Comparison of ENCODE assay signal across 20 cellular contexts in genomic region chr4:56843421-56843899, GRCh38. TPM values are rescaled to one million over a fixed set of nuclear protein-coding genes. Genes with fewer than 3 reads are reported as not detected.
DNase-seq lines count a peak whose midpoint lies in the region; ATAC-seq, FAIRE-seq and TF ChIP-seq lines count a peak whose summit lies in the region.
"Had no signal": no experiment of that assay in that cellular context is flagged by ENCODE, and none has a peak within 500 bp of the region (broad histone marks: within the 10 kb centered on the region; RNA-seq: fewer than 3 reads in every experiment).

No MANE protein-coding gene starts in this region.

- peaks cover 56% of the 10 kb centered on the region for H3K27me3 ChIP-seq in H9 (ENCODE audit: insufficient read depth, low read length)
- H3K27me3 ChIP-seq in K562 (ENCODE audit: control insufficient read depth in 2 of 2, insufficient read depth in 2 of 2, low read length in 2 of 2), result peaks cover 3 to 33% of the 10 kb centered on the region in 2 experiments
- no peaks in the 10 kb centered on the region for H3K27me3 ChIP-seq in dorsolateral prefrontal cortex

- H3K9me1 ChIP-seq in K562 (ENCODE audit: control insufficient read depth, insufficient read depth, low read length), result no peaks in the 10 kb centered on the region

- H2AK5ac ChIP-seq in H9 (ENCODE audit: insufficient read length, low read length), result no peak overlapping the region

- H4K5ac ChIP-seq in H9 (ENCODE audit: insufficient read length, low read depth, low read length), result no peak overlapping the region

- intact Hi-C loops in K562 (cut with micrococcal nuclease) (loop anchor here (10.0 kb wide), 1 partner anchor 111 kb away; no protein-coding TSS in a partner anchor), dorsolateral prefrontal cortex (cut with DNase I) (no loop called here)

- H2BK20ac ChIP-seq in H9 (ENCODE audit: low read depth, low read length, poor library complexity, severe bottlenecking), result no peak overlapping the region

- H2BK12ac ChIP-seq in H9 (ENCODE audit: insufficient read length, low read depth, low read length), result no peak overlapping the region

- no CpG with 5 or more reads among the region's 13 CpGs for WGBS in H9 (ENCODE audit: extremely low coverage, insufficient read length, low lambda C conversion rate)
- WGBS in K562 (ENCODE audit: insufficient coverage, low coverage, missing lambda C conversion rate), result 53% methylated on average over 13 of the region's 13 CpGs

- TF ChIP-seq RAD21 in K562 (CRISPR knock-in tag; conservative IDR thresholded peaks at IDR 0.05 in 1 of 2, IDR thresholded peaks at IDR 0.05 in 1 of 2), result no peak

- no peak overlapping the region for H3K4me3 ChIP-seq in K562
- H3K4me3 ChIP-seq in dorsolateral prefrontal cortex, result no peak overlapping the region

- H3K4me3 Mint-ChIP-seq in H9, result no peak overlapping the region
- H3K4me3 Mint-ChIP-seq in activated naive CD8-positive, alpha-beta T cell treated with anti-CD3 and anti-CD28 coated beads for 36 hours, result no peak overlapping the region
- H3K4me3 Mint-ChIP-seq: activated B cell treated with CpG ODN at 0.5 μM for 24 hours; activated CD8-positive, alpha-beta T cell treated with anti-CD3 and anti-CD28 coated beads for 36 hours; activated T-cell treated with anti-CD3 and anti-CD28 coated beads, Interleukin-2, amount 50 U/mL, for 72 hours had no signal

- no TSS peak for BruUV-seq in K562 (replicated peaks; lab: Mats Ljungman, UMichigan)

- CTCF ChIA-PET in K562 (lab: Yijun Ruan, JAX; ENCODE audit: low intra/inter-chr PET ratio), result no interaction called here

- H3T11ph ChIP-seq in H9 (ENCODE audit: low read length), result no peak overlapping the region

- H4K20me1 ChIP-seq in H9 (ENCODE audit: control insufficient read depth, insufficient read depth, insufficient read length) (no peaks in the 10 kb centered on the region), K562 (replicated peaks; ENCODE audit: control insufficient read depth, insufficient read depth, low read length) (no peaks in the 10 kb centered on the region)

- no peak overlapping the region for H3K9ac ChIP-seq in H9 (ENCODE audit: extremely low read depth, insufficient read length, low read length)
- no peak overlapping the region for H3K9ac ChIP-seq in K562 (ENCODE audit: insufficient read depth in 1 of 2, low read depth in 2 of 2, low read length in 2 of 2)

- no peaks in the 10 kb centered on the region for H3K79me2 ChIP-seq in H9 (ENCODE audit: insufficient read depth, low read length)
- H3K79me2 ChIP-seq in K562 (ENCODE audit: control insufficient read depth, insufficient read depth, low read length), result no peaks in the 10 kb centered on the region

- FAIRE-seq in K562 (lab: Jason Lieb, UNC), result peak; percentile 32

- TF ChIP-seq CTCF in H9 (conservative IDR thresholded peaks at IDR 0.05) (peak; percentile 45; the same call in 1 of the 3 replicates), K562 (IDR thresholded peaks at IDR 0.05 in 2 of 3, conservative IDR thresholded peaks at IDR 0.05 in 1 of 3; ENCODE audit: insufficient read depth in 2 of 3, low read depth in 1 of 3, low read length in 3 of 3) (peak; percentile 7 to 17 (median 12); a peak in 1 of 6 replicates), dorsolateral prefrontal cortex (IDR thresholded peaks at IDR 0.05 in 54 of 56, conservative IDR thresholded peaks at IDR 0.05 in 2 of 56; ENCODE audit: low read depth in 1 of 56, partially characterized antibody in 56 of 56) (no peak)

- H3K9me3 ChIP-seq in H9 (ENCODE audit: control insufficient read depth, low read depth, low read length), result no peaks in the 10 kb centered on the region
- no peaks in the 10 kb centered on the region for H3K9me3 ChIP-seq in K562 (replicated peaks; ENCODE audit: control insufficient read depth, insufficient read depth, low read depth, low read length)

- in situ Hi-C loops in K562 (cut with MboI), result no loop called here

- no peak for TF ChIP-seq POLR2A in K562 (conservative IDR thresholded peaks at IDR 0.05)

- no peaks in the 10 kb centered on the region for H3K36me3 Mint-ChIP-seq in H9 (ENCODE audit: insufficient read depth in 1 of 3, low read depth in 3 of 3)
- no peaks in the 10 kb centered on the region for H3K36me3 Mint-ChIP-seq in activated naive CD8-positive, alpha-beta T cell treated with anti-CD3 and anti-CD28 coated beads for 36 hours

- no peak overlapping the region for H3K56ac ChIP-seq in H9 (ENCODE audit: insufficient read length, low read depth, low read length)

- H3K27ac Mint-ChIP-seq in H9, result peak overlapping the region in 1 of 3 experiments; percentile 65; a peak in 1 of 7 replicates
- no peak overlapping the region for H3K27ac Mint-ChIP-seq in activated naive CD8-positive, alpha-beta T cell treated with anti-CD3 and anti-CD28 coated beads for 36 hours
- H3K27ac Mint-ChIP-seq: activated B cell treated with CpG ODN at 0.5 μM for 24 hours; activated CD8-positive, alpha-beta T cell treated with anti-CD3 and anti-CD28 coated beads for 36 hours; activated T-cell treated with anti-CD3 and anti-CD28 coated beads, Interleukin-2, amount 50 U/mL, for 72 hours had no signal

- no peak overlapping the region for H3K14ac ChIP-seq in H9 (ENCODE audit: insufficient read depth, low read length)

- TF ChIP-seq EP300 in K562 (IDR thresholded peaks at IDR 0.05; ENCODE audit: low read length), result no peak

- no peak overlapping the region for H2BK120ac ChIP-seq in H9 (ENCODE audit: low read depth, low read length, poor library complexity, severe bottlenecking)

- no peak overlapping the region for H3K23ac ChIP-seq in H9 (ENCODE audit: insufficient read length, low read depth, low read length)

- H3K4me1 ChIP-seq in H9 (ENCODE audit: insufficient read depth, low read length) (no peaks in the 10 kb centered on the region; the same call in 1 of the 2 replicates), K562 (replicated peaks in 1 of 2; ENCODE audit: control insufficient read depth in 2 of 2, insufficient read depth in 2 of 2, low read length in 2 of 2) (no peaks in the 10 kb centered on the region)

- H4K91ac ChIP-seq in H9 (ENCODE audit: insufficient read length, low read depth, low read length), result no peak overlapping the region

- H3K36me3 ChIP-seq in K562 (ENCODE audit: control insufficient read depth, insufficient read depth, low read length), result no peaks in the 10 kb centered on the region

- H3K4ac ChIP-seq in H9 (ENCODE audit: low read depth, low read length), result no peak overlapping the region

- H3K27ac ChIP-seq in H9 (ENCODE audit: insufficient read length, low read depth, low read length) (no peak overlapping the region), K562 (ENCODE audit: extremely low read depth, low read depth, low read length) (no peak overlapping the region), dorsolateral prefrontal cortex (no peak overlapping the region)

- H2BK5ac ChIP-seq in H9 (ENCODE audit: insufficient read length, low read length), result no peak overlapping the region

- no peak overlapping the region for H2BK15ac ChIP-seq in H9 (ENCODE audit: low read depth, low read length)

- H3K9me3 Mint-ChIP-seq in H9, result 0 out of 5 replicates have a peak, but pooled peaks cover 0 to 3% of the 10 kb centered on the region in 2 experiments
- H3K9me3 Mint-ChIP-seq in activated naive CD8-positive, alpha-beta T cell treated with anti-CD3 and anti-CD28 coated beads for 36 hours, result no peaks in the 10 kb centered on the region
- H3K9me3 Mint-ChIP-seq: activated B cell treated with CpG ODN at 0.5 μM for 24 hours; activated CD8-positive, alpha-beta T cell treated with anti-CD3 and anti-CD28 coated beads for 36 hours; activated T-cell treated with anti-CD3 and anti-CD28 coated beads, Interleukin-2, amount 50 U/mL, for 72 hours had no signal

- ATAC-seq in K562, result peak; percentile 77
- ATAC-seq: activated CD8-positive, alpha-beta T cell treated with anti-CD3 and anti-CD28 coated beads for 36 hours; activated T-cell treated with anti-CD3 and anti-CD28 coated beads, Interleukin-2, amount 50 U/mL, for 72 hours; left lobe of liver had no signal

- H3K18ac ChIP-seq in H9 (ENCODE audit: insufficient read length, low read depth, low read length), result no peak overlapping the region

- no peak overlapping the region for H2AFZ ChIP-seq in H9 (ENCODE audit: low read length)
- H2AFZ ChIP-seq in K562 (ENCODE audit: low read depth, low read length), result no peak overlapping the region

- peaks cover 36 to 44% of the 10 kb centered on the region in 2 experiments for H3K4me1 Mint-ChIP-seq in H9
- no peaks in the 10 kb centered on the region for H3K4me1 Mint-ChIP-seq in activated naive CD8-positive, alpha-beta T cell treated with anti-CD3 and anti-CD28 coated beads for 36 hours
- H3K4me1 Mint-ChIP-seq: activated B cell treated with CpG ODN at 0.5 μM for 24 hours had no signal

- H4K8ac ChIP-seq in H9 (replicated peaks; ENCODE audit: insufficient read length, low read depth, low read length), result no peak overlapping the region

- peak; percentile 59 for DNase-seq in H9
- peak in 2 of 4 experiments; percentile 9 to 36 for DNase-seq in K562 (ENCODE audit: extremely low read depth in 1 of 4, low spot score in 3 of 4)
- peak; percentile 48 for DNase-seq in iPS-NIHi11 (ENCODE audit: low spot score)
- peak; percentile 41 for DNase-seq in renal cortical epithelial cell (ENCODE audit: low read depth)
- no peak for DNase-seq in nucleus accumbens (lab: John Stamatoyannopoulos, UW)
- no peak for DNase-seq in NCI-H526 treated with DMSO at 0.1 percent for 48 hours (lab: John Stamatoyannopoulos, UW)
- no peak for DNase-seq in dorsolateral prefrontal cortex
- DNase-seq in activated naive CD8-positive, alpha-beta T cell treated with anti-CD3 and anti-CD28 coated beads for 36 hours, result no peak
- DNase-seq: activated B cell treated with CpG ODN at 0.5 μM for 24 hours; activated CD8-positive, alpha-beta T cell treated with anti-CD3 and anti-CD28 coated beads for 36 hours; activated T-cell treated with anti-CD3 and anti-CD28 coated beads, Interleukin-2, amount 50 U/mL, for 72 hours; AML-193; cerebellar nuclear complex; MM.1S; NCI-H1694; NCI-H2227 treated with DMSO at 0.1 percent for 48 hours; posterior cingulate gyrus; stimulated activated CD4-positive, alpha-beta T cell treated with anti-CD3 and anti-CD28 coated beads, Interleukin-12 subunit alpha, Interleukin-12 subunit beta, amount 100 ng/mL, for 4 hours had no signal

- no peaks in the 10 kb centered on the region for H3K79me1 ChIP-seq in H9 (ENCODE audit: insufficient read depth, low read depth, low read length, poor library complexity, severe bottlenecking)

- H3K4me2 ChIP-seq in H9 (ENCODE audit: insufficient read depth, insufficient read length, low read length) (peak overlapping the region; percentile 27), K562 (ENCODE audit: insufficient read depth, low read length) (no peak overlapping the region; the same call in 1 of the 2 replicates)

- POLR2A ChIA-PET in K562 (lab: Yijun Ruan, JAX), result no interaction called here

- H3K23me2 ChIP-seq in H9 (ENCODE audit: insufficient read length, low read depth, low read length, poor library complexity, severe bottlenecking), result no peaks in the 10 kb centered on the region

- peaks cover 91% of the 10 kb centered on the region for H3K27me3 Mint-ChIP-seq in H9 (ENCODE audit: low read depth)
- H3K27me3 Mint-ChIP-seq in activated naive CD8-positive, alpha-beta T cell treated with anti-CD3 and anti-CD28 coated beads for 36 hours, result no peaks in the 10 kb centered on the region
- H3K27me3 Mint-ChIP-seq: activated CD8-positive, alpha-beta T cell treated with anti-CD3 and anti-CD28 coated beads for 36 hours had no signal

RNA-seq across cellular contexts. Expression of gene SPINK2, which starts 22.0 kb away (rescaled TPM):
- total RNA-seq in H9 (2021) (0.44 and 1.8 TPM in 2 replicates), K562 (2014; rRNA removed) (not detected in 2 replicates), K562 (2014; rRNA removed; fragmentation: Illumina TruSeq; extraction: Trizol) (not detected in 2 replicates), K562 (2015; rRNA removed; fragmentation: Illumina TruSeq; extraction: Trizol) (not detected in 2 replicates), K562 (2021) (not detected in 2 replicates), renal cortical epithelial cell (0.45 TPM in 1 of 2 replicates, not detected in the other), dorsolateral prefrontal cortex (1 to 10 TPM in 15 of 120 experiments, under 1 TPM in 3, not detected in 102; 0.80 to 3.1 (median 1.5) TPM)
- total RNA-seq in K562 (2011; cell fraction: chromatin; rRNA removed; ENCODE audit: low replicate concordance), result not detected in 2 replicates
- not detected in 2 replicates for total RNA-seq in K562 (2011; cell fraction: nucleolus; rRNA removed)
- total RNA-seq in K562 (2011; cell fraction: nucleoplasm; rRNA removed), result not detected in 2 replicates
- polyA plus RNA-seq in K562 (2011; rRNA removed) (not detected in 2 replicates), K562 (2014; fragmentation: Illumina TruSeq; extraction: Trizol) (not detected in 2 replicates), K562 (2014; fragmentation: Nextera tagmentation; extraction: Ambion mirVana) (not detected), K562 (2014; rRNA removed) (not detected in 2 replicates)
- not detected in 2 replicates for polyA plus RNA-seq in K562 (2011; cell fraction: cytosol; rRNA removed)
- not detected in 2 replicates for polyA plus RNA-seq in K562 (2011; cell fraction: nucleus; rRNA removed)
- polyA plus RNA-seq in K562 (2012), result not detected in 2 replicates
- not detected in 2 replicates for polyA minus RNA-seq in K562 (2011; rRNA and poly(A)+ RNA removed)
- not detected in 2 replicates for polyA minus RNA-seq in K562 (2011; cell fraction: cytosol; rRNA and poly(A)+ RNA removed)
- not detected in 2 replicates for polyA minus RNA-seq in K562 (2011; cell fraction: nucleus; rRNA and poly(A)+ RNA removed)
- total RNA-seq in activated naive CD8-positive, alpha-beta T cell treated with anti-CD3 and anti-CD28 coated beads for 36 hours, result 1 to 10 TPM in 1 of 2 experiments, under 1 TPM in 1; 0.78 to 1.3 TPM
- total RNA-seq: activated B cell treated with CpG ODN at 0.5 μM for 24 hours; activated T-cell treated with anti-CD3 and anti-CD28 coated beads, Interleukin-2, amount 50 U/mL, for 72 hours; left lobe of liver; temporal lobe had no signal

Comparison
In these comparisons a context has a peak if more than half of its experiments do, and no peak if none do; other contexts are left out.
1. DNase-seq: peak in H9 (single experiment), iPS-NIHi11 (single experiment) and renal cortical epithelial cell (single experiment); none in nucleus accumbens (0 of 56), NCI-H526 treated with DMSO at 0.1 percent for 48 hours (single experiment), dorsolateral prefrontal cortex (0 of 10) and activated naive CD8-positive, alpha-beta T cell treated with anti-CD3 and anti-CD28 coated beads for 36 hours (single experiment).
2. CTCF ChIP-seq: peak in H9 (single experiment) and K562 (3 of 3); none in dorsolateral prefrontal cortex (0 of 56).